27 cellular contexts compared by ENCODE assay signal in the genomic region with DNA sequence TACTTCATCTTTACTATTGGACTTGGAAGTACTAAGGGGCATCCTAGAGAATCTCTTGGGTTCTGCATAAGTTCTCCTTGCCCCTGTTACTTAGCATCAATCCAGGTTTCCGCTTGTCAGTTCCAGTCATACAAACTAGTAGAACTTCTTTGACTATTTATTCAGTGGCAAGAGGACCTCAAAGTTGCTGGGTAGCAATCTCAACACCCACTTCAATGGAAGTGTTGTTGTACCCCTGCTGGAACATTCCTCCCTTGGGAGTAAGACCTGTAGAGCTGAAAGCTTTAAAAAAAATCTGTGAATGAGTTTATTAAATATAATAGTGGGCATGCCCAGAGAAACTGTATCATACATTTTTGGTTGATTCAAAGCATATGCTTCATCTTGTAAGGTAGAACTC.
"Had no signal": no experiment of that assay in that cellular context is flagged by ENCODE, and none has a peak within 500 bp of the region (broad histone marks: within the 10 kb centered on the region; RNA-seq: fewer than 3 reads in every experiment).

No MANE protein-coding gene starts in this region.

- FAIRE-seq: small intestine had no signal

- DNase-seq: naive thymus-derived CD8-positive, alpha-beta T cell; nephron progenitor cell; occipital lobe; ovary; psoas muscle; right cardiac atrium; right lobe of liver; sigmoid colon; small intestine; stimulated activated CD4-positive, alpha-beta T cell treated with anti-CD3 and anti-CD28 coated beads, Interleukin-15, amount 100 ng/mL, for 24 hours; stimulated activated CD4-positive, alpha-beta T cell treated with anti-CD3 and anti-CD28 coated beads, Interleukin-2, amount 100 ng/mL, for 24 hours; stimulated activated CD4-positive, alpha-beta T cell treated with anti-CD3 and anti-CD28 coated beads, Interleukin-2, amount 100 ng/mL, for 48 hours; stimulated activated CD4-positive, alpha-beta T cell treated with anti-CD3 and anti-CD28 coated beads, Interleukin-4, amount 100 ng/mL, for 24 hours; stimulated activated naive B cell treated with anti-CD40 and anti-IgM and Interleukin-4, amounts not matched to agents 10 μg/mL and 1 μg/mL and 100 μg/mL, for 72 hours; stimulated activated naive CD4-positive, alpha-beta T cell treated with Interleukin-2 at 50 U/mL for 16 hours; stomach; thyroid gland; uterus had no signal

- H3K9me3 Mint-ChIP-seq: naive thymus-derived CD8-positive, alpha-beta T cell; natural killer cell treated with Interleukin-12 subunit alpha and Interleukin-12 subunit beta and Interleukin-15 and Interleukin-18, amount 100 ng/mL, for 72 hours; nephron progenitor cell; neural crest cell; stimulated activated effector memory CD8-positive, alpha-beta T cell treated with anti-CD3 and anti-CD28 coated beads, Interleukin-12 subunit alpha, Interleukin-12 subunit beta, amount 100 ng/mL, for 72 hours; stimulated activated naive B cell treated with anti-CD40 and anti-IgM and Interleukin-4, amounts not matched to agents 10 μg/mL and 1 μg/mL and 100 μg/mL, for 72 hours; stimulated activated naive CD8-positive, alpha-beta T cell treated with anti-CD3 and anti-CD28 coated beads, Interleukin-15, Interleukin-2, amounts not matched to agents 100 ng/mL and 50 ng/mL, for 24 hours had no signal

- H3K36me3 ChIP-seq: ovary, uterus had no signal

- ATAC-seq: naive thymus-derived CD8-positive, alpha-beta T cell; natural killer cell treated with Interleukin-12 subunit alpha and Interleukin-12 subunit beta and Interleukin-15 and Interleukin-18, amount 100 ng/mL, for 72 hours; right cardiac atrium; stimulated activated effector memory CD8-positive, alpha-beta T cell treated with anti-CD3 and anti-CD28 coated beads, Interleukin-12 subunit alpha, Interleukin-12 subunit beta, amount 100 ng/mL, for 72 hours; stimulated activated naive B cell treated with anti-CD40 and anti-IgM and Interleukin-4, amounts not matched to agents 10 μg/mL and 1 μg/mL and 100 μg/mL, for 72 hours had no signal

- H3K27me3 ChIP-seq: ovary, right lobe of liver, sigmoid colon, stomach, thyroid gland, tibial nerve, upper lobe of left lung, uterus had no signal

- H3K4me3 ChIP-seq: ovary, psoas muscle, right lobe of liver, sigmoid colon, stomach, thoracic aorta, thyroid gland, tibial nerve, upper lobe of left lung, uterus had no signal

- H3K27ac ChIP-seq: ovary, parathyroid adenoma, psoas muscle, right lobe of liver, sigmoid colon, stomach, thoracic aorta, thyroid gland, tibial nerve, uterus had no signal

- H3K4me1 ChIP-seq: uterus had no signal

- H3K9me3 ChIP-seq: ovary, psoas muscle, right lobe of liver, sigmoid colon, stomach, thoracic aorta, thyroid gland, tibial nerve, upper lobe of left lung, uterus had no signal

- H3K27me3 Mint-ChIP-seq: naive thymus-derived CD8-positive, alpha-beta T cell; natural killer cell treated with Interleukin-12 subunit alpha and Interleukin-12 subunit beta and Interleukin-15 and Interleukin-18, amount 100 ng/mL, for 72 hours; progenitor cell of endocrine pancreas; stimulated activated naive B cell treated with anti-CD40 and anti-IgM and Interleukin-4, amounts not matched to agents 10 μg/mL and 1 μg/mL and 100 μg/mL, for 72 hours; stimulated activated naive CD8-positive, alpha-beta T cell treated with anti-CD3 and anti-CD28 coated beads, Interleukin-15, Interleukin-2, amounts not matched to agents 100 ng/mL and 50 ng/mL, for 24 hours had no signal

- H3K4me1 Mint-ChIP-seq: nephron progenitor cell, neural crest cell had no signal

- H3K4me3 Mint-ChIP-seq: naive thymus-derived CD8-positive, alpha-beta T cell; natural killer cell treated with Interleukin-12 subunit alpha and Interleukin-12 subunit beta and Interleukin-15 and Interleukin-18, amount 100 ng/mL, for 72 hours; nephron progenitor cell; neural crest cell; stimulated activated effector memory CD8-positive, alpha-beta T cell treated with anti-CD3 and anti-CD28 coated beads, Interleukin-12 subunit alpha, Interleukin-12 subunit beta, amount 100 ng/mL, for 72 hours; stimulated activated naive B cell treated with anti-CD40 and anti-IgM and Interleukin-4, amounts not matched to agents 10 μg/mL and 1 μg/mL and 100 μg/mL, for 72 hours; stimulated activated naive CD8-positive, alpha-beta T cell treated with anti-CD3 and anti-CD28 coated beads, Interleukin-15, Interleukin-2, amounts not matched to agents 100 ng/mL and 50 ng/mL, for 24 hours had no signal

- H3K27ac Mint-ChIP-seq: natural killer cell treated with Interleukin-12 subunit alpha and Interleukin-12 subunit beta and Interleukin-15 and Interleukin-18, amount 100 ng/mL, for 72 hours; nephron progenitor cell; progenitor cell of endocrine pancreas; stimulated activated effector memory CD8-positive, alpha-beta T cell treated with anti-CD3 and anti-CD28 coated beads, Interleukin-12 subunit alpha, Interleukin-12 subunit beta, amount 100 ng/mL, for 72 hours; stimulated activated naive B cell treated with anti-CD40 and anti-IgM and Interleukin-4, amounts not matched to agents 10 μg/mL and 1 μg/mL and 100 μg/mL, for 72 hours; stimulated activated naive CD8-positive, alpha-beta T cell treated with anti-CD3 and anti-CD28 coated beads, Interleukin-15, Interleukin-2, amounts not matched to agents 100 ng/mL and 50 ng/mL, for 24 hours had no signal
